24 cellular contexts compared by ENCODE assay signal in the genomic region with DNA sequence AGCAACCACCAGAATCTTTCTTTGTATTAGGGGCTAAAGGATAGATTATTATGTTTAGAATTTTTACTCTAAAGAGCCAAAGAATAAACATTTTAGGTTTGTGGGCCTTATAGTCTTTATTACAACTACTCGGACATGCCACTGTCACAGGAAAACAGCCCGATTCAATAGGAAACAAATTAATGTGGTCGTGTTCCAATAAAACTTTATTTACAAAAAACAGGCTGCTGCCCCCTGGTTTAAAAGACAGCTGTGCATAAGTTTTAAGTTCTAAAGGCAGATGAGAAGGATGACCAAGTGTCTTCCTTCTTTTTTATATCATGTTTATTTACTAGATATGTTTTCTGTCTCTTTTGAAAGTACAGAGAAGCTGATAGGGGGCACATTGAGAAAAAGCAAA.
"Had no signal": no experiment of that assay in that cellular context is flagged by ENCODE, and none has a peak within 500 bp of the region (broad histone marks: within the 10 kb centered on the region; RNA-seq: fewer than 3 reads in every experiment).

No MANE protein-coding gene starts in this region.

- H3K9me3 ChIP-seq: lower lobe of right lung, mucosa of descending colon had no signal

- ATAC-seq: foreskin keratinocyte, gastroesophageal sphincter, heart left ventricle, left cardiac atrium, left lung, left ventricle myocardium superior, lower lobe of right lung, mucosa of descending colon had no signal

- H3K36me3 Mint-ChIP-seq: immature natural killer cell, naive B cell had no signal

- H3K4me1 Mint-ChIP-seq: immature natural killer cell, naive B cell had no signal

- H3K27ac Mint-ChIP-seq: immature natural killer cell, mesothelial cell of epicardium, naive B cell had no signal

- H3K79me2 ChIP-seq: hepatocyte had no signal

- H3K4me1 ChIP-seq: esophagus muscularis mucosa, foreskin keratinocyte, gastroesophageal sphincter, heart left ventricle, left lung, lower lobe of right lung had no signal

- DNase-seq: dermis blood vessel endothelial cell; dorsolateral prefrontal cortex; effector CD4-positive, alpha-beta T cell; effector memory CD4-positive, alpha-beta T cell; foreskin keratinocyte; heart left ventricle; hypothalamus; immature natural killer cell; left cardiac atrium; left ventricle myocardium superior; lower lobe of right lung; mesenchymal stem cell; mucosa of descending colon; naive B cell had no signal

- H3K27ac ChIP-seq: coronary artery, dorsolateral prefrontal cortex, esophagus muscularis mucosa, foreskin keratinocyte, gastroesophageal sphincter, heart left ventricle, hepatocyte, left lung, lower lobe of right lung had no signal

- H3K36me3 ChIP-seq: esophagus muscularis mucosa, gastroesophageal sphincter, heart left ventricle, left lung, lower lobe of right lung had no signal

- H2AFZ ChIP-seq: hepatocyte had no signal

- H3K4me3 ChIP-seq: coronary artery, dorsolateral prefrontal cortex, esophagus muscularis mucosa, gastroesophageal sphincter, heart left ventricle, hepatocyte, left lung, lower lobe of right lung, mucosa of descending colon had no signal

- H3K4me2 ChIP-seq: hepatocyte had no signal

- H3K27me3 ChIP-seq: esophagus muscularis mucosa, foreskin keratinocyte, gastroesophageal sphincter, heart left ventricle, hepatocyte, left lung had no signal

- FAIRE-seq: colon, endothelial cell of umbilical vein, frontal cortex, keratinocyte had no signal

- H3K4me3 Mint-ChIP-seq: immature natural killer cell, mesothelial cell of epicardium, naive B cell had no signal
